Comparison of ENCODE assay signal across 1 cellular context in genomic region chr11:134945993-134946392, GRCh38.
TF ChIP-seq lines count a peak whose summit lies in the region.

No MANE protein-coding gene starts in this region.

TF ChIP-seq in K562, 482 proteins besides CTCF, POLR2A, EP300 and RAD21 (continued from another document):
- TF ChIP-seq E2F5 (CRISPR knock-in tag; IDR thresholded peaks at IDR 0.05), result no peak
- no peak for TF ChIP-seq ELK3 (CRISPR knock-in tag; IDR thresholded peaks at IDR 0.05)
- TF ChIP-seq AFF4 (CRISPR knock-in tag; IDR thresholded peaks at IDR 0.05), result no peak
- no peak for TF ChIP-seq RFX7 (CRISPR knock-in tag; IDR thresholded peaks at IDR 0.05)
- no peak for TF ChIP-seq NR2C1 (IDR thresholded peaks at IDR 0.05)
- no peak for TF ChIP-seq NR2C1 (tag; IDR thresholded peaks at IDR 0.05)
